In genomic region chr3:165194477-165195135, GRCh38 we compare ENCODE assay signal across 17 cellular contexts. TPM values are rescaled to one million over a fixed set of nuclear protein-coding genes. Genes with fewer than 3 reads are reported as not detected.
DNase-seq lines count a peak whose midpoint lies in the region; ATAC-seq, FAIRE-seq and TF ChIP-seq lines count a peak whose summit lies in the region.
"Had no signal": no experiment of that assay in that cellular context is flagged by ENCODE, and none has a peak within 500 bp of the region (broad histone marks: within the 10 kb centered on the region; RNA-seq: fewer than 3 reads in every experiment).

No MANE protein-coding gene starts in this region.

- H3K4me2 ChIP-seq in astrocyte (ENCODE audit: low read length), result peak overlapping the region; percentile 98

- H3K4me1 ChIP-seq in astrocyte (ENCODE audit: insufficient read depth, low read length), result peaks cover 20% of the 10 kb centered on the region

- H3K9me3 Mint-ChIP-seq in astrocyte (ENCODE audit: unreplicated experiment), result no peaks in the 10 kb centered on the region
- H3K9me3 Mint-ChIP-seq: activated CD4-positive, alpha-beta T cell treated with anti-CD3 and anti-CD28 coated beads, Interleukin-2, amount 10 ng/mL, durations not matched to agents 24 days and 14 days; HFFc6 had no signal

- peak; percentile 37 for DNase-seq in DMS53 (lab: John Stamatoyannopoulos, UW)
- DNase-seq in DMS53 treated with DMSO at 0.1 percent for 48 hours (lab: John Stamatoyannopoulos, UW; ENCODE audit: unreplicated experiment), result no peak
- no peak for DNase-seq in astrocyte (ENCODE audit: low read depth)
- no peak for DNase-seq in retinal pigment epithelial cell (ENCODE audit: low read depth)
- no peak for DNase-seq in NCI-H2196 (lab: John Stamatoyannopoulos, UW; ENCODE audit: unreplicated experiment)
- DNase-seq in GM10266 (ENCODE audit: extremely low spot score), result no peak
- DNase-seq: activated CD4-positive, alpha-beta T cell treated with anti-CD3 and anti-CD28 coated beads, Interleukin-2, amount 10 ng/mL, durations not matched to agents 24 days and 14 days; activated effector memory CD4-positive, alpha-beta T cell treated with anti-CD3 and anti-CD28 coated beads, Interleukin-2, amount 50 U/mL, for 16 hours; HFFc6; IMR-90; left lung; NCI-H1694 treated with DMSO at 0.1 percent for 48 hours had no signal

- peaks cover 61% of the 10 kb centered on the region for H3K27me3 ChIP-seq in astrocyte (ENCODE audit: insufficient read depth, low read length)

- no peaks in the 10 kb centered on the region for H4K20me1 ChIP-seq in astrocyte (ENCODE audit: insufficient read depth, low read length)

- no peak for ATAC-seq in GM18870 (IDR thresholded peaks at IDR 0.05; ENCODE audit: unreplicated experiment)

- no peak overlapping the region for H3K9ac ChIP-seq in astrocyte (ENCODE audit: low read length)

- FAIRE-seq in astrocyte (lab: Jason Lieb, UNC), result no peak
- FAIRE-seq: colon had no signal

- no peak overlapping the region for H3K27ac ChIP-seq in astrocyte (ENCODE audit: low read depth, low read length)
- H3K27ac ChIP-seq: 22Rv1, left lung had no signal

- H3K4me1 Mint-ChIP-seq in astrocyte (ENCODE audit: low read depth, unreplicated experiment), result peaks cover 24% of the 10 kb centered on the region

- H2AFZ ChIP-seq in astrocyte (ENCODE audit: low read depth, low read length), result no peak overlapping the region

- no peaks in the 10 kb centered on the region for H3K79me2 ChIP-seq in astrocyte (ENCODE audit: insufficient read depth, low read length)

- TF ChIP-seq CTCF in astrocyte (IDR thresholded peaks at IDR 0.05; ENCODE audit: insufficient read depth, low read depth, low read length) (no peak), retinal pigment epithelial cell (conservative IDR thresholded peaks at IDR 0.05; ENCODE audit: low read depth, low read length) (no peak), GM10266 (IDR thresholded peaks at IDR 0.05; ENCODE audit: control insufficient read depth, insufficient read depth, low read depth, missing control alignments) (no peak)

- peak overlapping the region; percentile 84 for H3K4me3 Mint-ChIP-seq in astrocyte (ENCODE audit: unreplicated experiment)
- H3K4me3 Mint-ChIP-seq: activated CD4-positive, alpha-beta T cell treated with anti-CD3 and anti-CD28 coated beads, Interleukin-2, amount 10 ng/mL, durations not matched to agents 24 days and 14 days had no signal

- H3K36me3 ChIP-seq in astrocyte (ENCODE audit: insufficient read depth, low read length), result no peaks in the 10 kb centered on the region
- H3K36me3 ChIP-seq: left lung had no signal

- H3K27me3 Mint-ChIP-seq in astrocyte (ENCODE audit: low read depth, unreplicated experiment), result peaks cover 58% of the 10 kb centered on the region

- H3K4me3 ChIP-seq in astrocyte (ENCODE audit: insufficient read depth, low read depth, low read length) (peak overlapping the region; percentile 30), iPS-18c (ENCODE audit: insufficient read depth, low read depth, low read length) (peak overlapping the region; percentile 68), retinal pigment epithelial cell (ENCODE audit: low read length) (peak overlapping the region; percentile 67)
- H3K4me3 ChIP-seq: left lung had no signal

- no peak overlapping the region for H3K27ac Mint-ChIP-seq in astrocyte (ENCODE audit: unreplicated experiment)
- H3K27ac Mint-ChIP-seq: activated CD4-positive, alpha-beta T cell treated with anti-CD3 and anti-CD28 coated beads, Interleukin-2, amount 10 ng/mL, durations not matched to agents 24 days and 14 days; HFFc6 had no signal

- H3K9me3 ChIP-seq in astrocyte (ENCODE audit: insufficient read depth, low read depth, low read length) (no peaks in the 10 kb centered on the region), iPS-18c (ENCODE audit: control insufficient read depth, insufficient read depth, low read length) (no peaks in the 10 kb centered on the region)
- H3K9me3 ChIP-seq: left lung had no signal

- no peaks in the 10 kb centered on the region for H3K36me3 Mint-ChIP-seq in astrocyte (ENCODE audit: low read depth, unreplicated experiment)

RNA-seq across cellular contexts. Expression of gene SLITRK3, which starts 1.6 kb away (rescaled TPM):
- total RNA-seq in astrocyte, result 0.07 TPM in 1 of 2 replicates, not detected in the other
- total RNA-seq: activated CD4-positive, alpha-beta T cell treated with anti-CD3 and anti-CD28 coated beads, Interleukin-2, amount 10 ng/mL, durations not matched to agents 24 days and 14 days; HFFc6; IMR-90; renal cortical epithelial cell had no signal
